In the genomic region with DNA sequence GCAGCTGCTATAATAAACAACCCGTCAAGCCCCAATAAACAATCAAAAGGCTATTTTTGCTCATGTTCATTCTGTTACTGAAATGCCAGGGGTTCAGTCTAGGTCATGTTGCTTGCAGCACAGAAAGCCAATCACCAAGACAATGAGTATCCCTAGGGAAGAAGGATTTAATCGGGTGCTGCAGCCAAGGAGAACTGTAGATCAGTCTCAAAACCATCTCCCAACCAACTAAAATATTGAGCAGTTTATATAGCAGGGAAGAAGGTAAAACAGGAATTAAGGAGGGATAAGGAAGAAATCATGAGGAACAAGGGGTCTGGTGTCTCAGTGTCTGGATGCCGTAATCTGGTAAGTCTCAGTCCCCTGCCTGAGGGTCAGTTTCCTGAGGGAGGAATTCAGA, we compare ENCODE assay signal across 29 cellular contexts.
A peak's percentile ranks its signal among the peaks of the same experiment; 100 is the strongest.
DNase-seq lines count a peak whose midpoint lies in the region; ATAC-seq, FAIRE-seq and TF ChIP-seq lines count a peak whose summit lies in the region.
"Had no signal": no experiment of that assay in that cellular context is flagged by ENCODE, and none has a peak within 500 bp of the region (broad histone marks: within the 10 kb centered on the region; RNA-seq: fewer than 3 reads in every experiment).

No MANE protein-coding gene starts in this region.

- no peak for TF ChIP-seq POLR2A in HepG2 (IDR thresholded peaks at IDR 0.05; ENCODE audit: insufficient read depth in 1 of 2, low read depth in 2 of 2, low read length in 2 of 2)
- TF ChIP-seq POLR2A in right lobe of liver (IDR thresholded peaks at IDR 0.05) = no peak

- DNase-seq in HepG2 (ENCODE audit: low spot score) (no peak), right lobe of liver (no peak)
- DNase-seq: 8988T; ACHN; AML-193; BE2C; C1 segment of cervical spinal cord; Caco-2; Calu3; CD4-positive, alpha-beta memory T cell; CD4-positive, alpha-beta T cell; CD4-positive, CD25-positive, alpha-beta regulatory T cell; CD8-positive, alpha-beta memory T cell; CD8-positive, alpha-beta T cell; COR-L47; DMS 273 treated with DMSO at 0.1 percent for 48 hours; DMS153; DMS53; DMS79; DMS79 treated with DMSO at 0.1 percent for 48 hours; DND-41; EL had no signal

- no peaks in the 10 kb centered on the region for H3K36me3 ChIP-seq in HepG2 (replicated peaks in 1 of 2; ENCODE audit: control insufficient read depth in 1 of 2, insufficient read depth in 2 of 2, low read length in 2 of 2)
- H3K36me3 ChIP-seq in right lobe of liver = no peaks in the 10 kb centered on the region
- H3K36me3 ChIP-seq: BE2C; BLaER1; BLaER1 treated with 17β-estradiol and CSF1 and Interleukin-3, amounts not matched to agents 10 nM and 100 nM had no signal

- no peak for FAIRE-seq in HepG2 (lab: Jason Lieb, UNC)
- FAIRE-seq: A204.1, A549, D721Med had no signal

- no peak overlapping the region for H3K27ac ChIP-seq in HepG2 (ENCODE audit: extremely low read length, insufficient read depth, low read length)
- H3K27ac ChIP-seq in right lobe of liver = no peak overlapping the region
- H3K27ac ChIP-seq: 22Rv1; A549; BLaER1; BLaER1 treated with 17β-estradiol and CSF1 and Interleukin-3, amounts not matched to agents 10 nM and 100 nM; C4-2B had no signal

- no peak for TF ChIP-seq EP300 in HepG2 (IDR thresholded peaks at IDR 0.05; ENCODE audit: low read depth in 2 of 2, low read length in 2 of 2)
- TF ChIP-seq EP300 in HepG2 (CRISPR knock-in tag; IDR thresholded peaks at IDR 0.05; ENCODE audit: borderline replicate concordance) = no peak

- H3K27me3 ChIP-seq in HepG2 (ENCODE audit: control insufficient read depth in 1 of 2, insufficient read depth in 2 of 2, low read length in 2 of 2) = no peaks in the 10 kb centered on the region
- H3K27me3 ChIP-seq in right lobe of liver = no peaks in the 10 kb centered on the region
- H3K27me3 ChIP-seq: BE2C; BLaER1; BLaER1 treated with 17β-estradiol and CSF1 and Interleukin-3, amounts not matched to agents 10 nM and 100 nM had no signal

- ATAC-seq in HepG2 = no peak
- ATAC-seq in right lobe of liver = no peak
- ATAC-seq: A549; CD8-positive, alpha-beta T cell had no signal

- H3K4me1 ChIP-seq in HepG2 (ENCODE audit: insufficient read depth, low read length) (peaks cover 14% of the 10 kb centered on the region; the same call in 1 of the 2 replicates), right lobe of liver (no peaks in the 10 kb centered on the region)
- H3K4me1 ChIP-seq: A549, BE2C, BLaER1, Caco-2 had no signal

- 65% methylated on average over 3 of the region's 3 CpGs for WGBS in HepG2 (ENCODE audit: low lambda C conversion rate)
- WGBS in right lobe of liver (ENCODE audit: insufficient coverage, low coverage, low lambda C conversion rate, missing lambda C conversion rate) = 88% methylated on average over 3 of the region's 3 CpGs

- no peak overlapping the region for H3K4me2 ChIP-seq in HepG2 (ENCODE audit: low read depth, low read length)
- H3K4me2 ChIP-seq: A549; BLaER1; BLaER1 treated with 17β-estradiol and CSF1 and Interleukin-3, amounts not matched to agents 10 nM and 100 nM had no signal

- TF ChIP-seq RAD21 in HepG2 (CRISPR knock-in tag; IDR thresholded peaks at IDR 0.05) = no peak

- no peak for TF ChIP-seq CTCF in HepG2 (CRISPR knock-in tag; IDR thresholded peaks at IDR 0.05)
- TF ChIP-seq CTCF in right lobe of liver (IDR thresholded peaks at IDR 0.05) = no peak

- CTCF ChIA-PET in HepG2 (lab: Yijun Ruan, JAX; ENCODE audit: low intra/inter-chr PET ratio, low total read pairs) = no interaction called here

- H3K79me2 ChIP-seq in HepG2 (ENCODE audit: insufficient read depth, low read length) = no peaks in the 10 kb centered on the region

- no peak overlapping the region for H3K9ac ChIP-seq in HepG2 (ENCODE audit: insufficient read depth, low read depth, low read length)
- H3K9ac ChIP-seq: BLaER1; BLaER1 treated with 17β-estradiol and CSF1 and Interleukin-3, amounts not matched to agents 10 nM and 100 nM had no signal

- H3K9me3 ChIP-seq in HepG2 (ENCODE audit: low read length) = peaks cover 9% of the 10 kb centered on the region
- H3K9me3 ChIP-seq in right lobe of liver = no peaks in the 10 kb centered on the region
- H3K9me3 ChIP-seq: A549, BE2C had no signal

- H3K4me3 ChIP-seq in HepG2 (replicated peaks in 1 of 3; ENCODE audit: insufficient read depth in 1 of 3, low read depth in 2 of 3, low read length in 3 of 3) = no peak overlapping the region
- H3K4me3 ChIP-seq in right lobe of liver = no peak overlapping the region
- H3K4me3 ChIP-seq: A549; BLaER1; BLaER1 treated with 17β-estradiol and CSF1 and Interleukin-3, amounts not matched to agents 10 nM and 100 nM had no signal

- POLR2A ChIA-PET in HepG2 (lab: Yijun Ruan, JAX) = no interaction called here

- BruUV-seq in HepG2 (replicated peaks; lab: Mats Ljungman, UMichigan) = no TSS peak

- in situ Hi-C loops in HepG2 (cut with HindIII; ENCODE audit: extremely low pct_ligation_motif_present, low pct_unique_long_range_greater_than_20kb) = no loop called here

- H4K20me1 ChIP-seq in HepG2 (ENCODE audit: insufficient read depth, low read length) = no peaks in the 10 kb centered on the region
- H4K20me1 ChIP-seq: BLaER1; BLaER1 treated with 17β-estradiol and CSF1 and Interleukin-3, amounts not matched to agents 10 nM and 100 nM had no signal

- no peak overlapping the region for H2AFZ ChIP-seq in HepG2 (ENCODE audit: low read length)

- intact Hi-C loops in HepG2 (cut with micrococcal nuclease; ENCODE audit: unreplicated experiment) (no loop called here), right lobe of liver (cut with DNase I) (no loop called here)

TF ChIP-seq in HepG2, 621 proteins besides CTCF, POLR2A, EP300 and RAD21:
- TF ChIP-seq ZSCAN9 (CRISPR knock-in tag; IDR thresholded peaks at IDR 0.05; ENCODE audit: borderline replicate concordance) (no peak), ZNF12 (CRISPR knock-in tag; IDR thresholded peaks at IDR 0.05) (peak; percentile 45; the same call in 1 of the 2 replicates), ELF4 (CRISPR knock-in tag; IDR thresholded peaks at IDR 0.05; ENCODE audit: borderline replicate concordance) (no peak), SIX4 (CRISPR knock-in tag; IDR thresholded peaks at IDR 0.05) (no peak), ZNF124 (CRISPR knock-in tag; IDR thresholded peaks at IDR 0.05) (peak; percentile 96)
